ENCODE assay signal across 8 cellular contexts in the genomic region with DNA sequence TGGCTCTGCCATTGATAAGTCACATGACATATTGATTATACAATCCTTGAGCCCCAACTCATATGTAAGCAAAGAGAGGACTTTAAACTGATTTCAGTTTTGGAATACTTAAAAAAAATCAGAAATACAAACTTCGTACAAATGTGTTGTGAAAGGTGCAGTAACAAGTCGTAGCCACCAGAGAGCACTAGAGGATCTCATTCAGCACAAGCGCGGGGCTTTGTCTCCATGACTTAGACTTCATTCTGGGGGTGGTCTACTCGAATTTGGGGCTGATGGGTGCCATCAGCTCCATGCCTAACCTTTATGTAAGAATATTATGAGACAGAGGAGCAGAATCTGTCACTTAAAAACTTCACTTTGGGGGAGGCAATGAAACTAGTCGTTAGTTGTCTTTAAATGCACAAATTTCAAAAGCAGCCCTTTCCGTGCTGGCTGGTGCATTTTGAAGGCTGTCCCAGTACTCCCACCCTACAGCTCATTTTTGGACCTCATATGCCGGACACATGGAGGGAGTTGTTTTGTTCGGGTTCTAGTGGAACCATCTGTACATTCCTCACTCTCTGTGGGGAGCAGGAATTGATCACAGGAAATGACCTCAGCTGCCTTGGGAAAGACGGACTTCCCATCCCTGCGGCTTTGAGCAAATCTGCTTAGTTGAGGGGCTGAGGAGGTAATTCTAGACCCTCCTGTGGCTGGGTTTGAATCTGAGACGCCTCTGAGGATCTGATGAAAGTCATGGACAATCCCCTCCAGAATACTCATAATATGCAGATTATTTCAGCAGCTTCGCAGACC. TPM values are rescaled to one million over a fixed set of nuclear protein-coding genes. Genes with fewer than 3 reads are reported as not detected.
DNase-seq lines count a peak whose midpoint lies in the region; ATAC-seq and TF ChIP-seq lines count a peak whose summit lies in the region.

No MANE protein-coding gene starts in this region.

- H3K4me3 ChIP-seq in AG04449 (ENCODE audit: low read depth, low read length) (peak overlapping the region; percentile 53), choroid plexus epithelial cell (ENCODE audit: low read depth, low read length) (peak overlapping the region; percentile 48)

- POLR2A ChIA-PET in AG04449 (lab: Yijun Ruan, JAX) = interaction anchor here (1.0 kb wide), 1 partner anchor 361 kb away, joined by 6 read pairs; no protein-coding TSS in a partner anchor

- no peak overlapping the region for H3K27ac ChIP-seq in VCaP

- CTCF ChIA-PET in AG04449 (lab: Yijun Ruan, JAX) = interaction anchor here (0.6 to 19.9 kb wide), 97 partner anchors 7 to 1813 kb away, joined by 3 to 1530 read pairs (median 5); partner anchors contain the start of genes MASP1, RPL39L, RTP2 and RTP4

- DNase-seq in AG04449 (ENCODE audit: low read depth, low spot score) (no peak), NCI-H2107 treated with DMSO at 0.1 percent for 48 hours (lab: John Stamatoyannopoulos, UW; ENCODE audit: unreplicated experiment) (peak; percentile 51), choroid plexus epithelial cell (ENCODE audit: low read depth) (peak; percentile 89), left lobe of liver (ENCODE audit: low spot score) (peak; percentile 53)
- peak; percentile 26 for DNase-seq in stimulated activated CD8-positive, alpha-beta memory T cell treated with anti-CD3 and anti-CD28 coated beads, Interleukin-12 subunit alpha, Interleukin-12 subunit beta, amount 100 ng/mL, for 1 hour (ENCODE audit: low read depth)

- ATAC-seq in left lobe of liver (peak; percentile 91), HG02798 (IDR thresholded peaks at IDR 0.05; ENCODE audit: poor library complexity, unreplicated experiment) (no peak)

- TF ChIP-seq CTCF in AG04449 (IDR thresholded peaks at IDR 0.05; ENCODE audit: insufficient read depth, low read length, missing control alignments) (peak; percentile 74), GM12874 (IDR thresholded peaks at IDR 0.05; ENCODE audit: insufficient read depth, low read depth, low read length) (peak; percentile 76), VCaP (conservative IDR thresholded peaks at IDR 0.05) (peak; percentile 84), choroid plexus epithelial cell (conservative IDR thresholded peaks at IDR 0.05; ENCODE audit: low read depth, low read length) (peak; percentile 90)

RNA-seq across cellular contexts. Expression of gene MASP1, which starts 27.5 kb away (rescaled TPM):
- total RNA-seq in left lobe of liver = 93.7 TPM

RNA-seq across cellular contexts. Expression of gene RTP4, which starts 49.2 kb away (rescaled TPM):
- total RNA-seq in left lobe of liver = 1.9 TPM
